Comparison of ENCODE assay signal across 13 cellular contexts in genomic region chr12:100295764-100296555, GRCh38. TPM values are rescaled to one million over a fixed set of nuclear protein-coding genes. Genes with fewer than 3 reads are reported as not detected.
DNase-seq lines count a peak whose midpoint lies in the region; TF ChIP-seq lines count a peak whose summit lies in the region.
"Had no signal": no experiment of that assay in that cellular context is flagged by ENCODE, and none has a peak within 500 bp of the region (broad histone marks: within the 10 kb centered on the region; RNA-seq: fewer than 3 reads in every experiment).

No MANE protein-coding gene starts in this region.

- no peaks in the 10 kb centered on the region for H3K27me3 Mint-ChIP-seq in chondrocyte (ENCODE audit: low read depth)
- H3K27me3 Mint-ChIP-seq in nephron progenitor cell (ENCODE audit: low read depth, poor library complexity), result no peaks in the 10 kb centered on the region
- H3K27me3 Mint-ChIP-seq: activated naive CD8-positive, alpha-beta T cell; CD4-positive, alpha-beta memory T cell had no signal

- H3K9me3 Mint-ChIP-seq in chondrocyte (ENCODE audit: low read depth), result peaks cover 5% of the 10 kb centered on the region
- H3K9me3 Mint-ChIP-seq in nephron progenitor cell, result peaks cover 40% of the 10 kb centered on the region

- TF ChIP-seq CTCF in chondrocyte (IDR thresholded peaks at IDR 0.05) (no peak), nephron progenitor cell (IDR thresholded peaks at IDR 0.05) (no peak)

- H3K4me1 Mint-ChIP-seq in chondrocyte (ENCODE audit: low read depth), result peaks cover 3% of the 10 kb centered on the region
- H3K4me1 Mint-ChIP-seq in nephron progenitor cell, result no peaks in the 10 kb centered on the region
- H3K4me1 Mint-ChIP-seq: nephron had no signal

- peak; percentile 54 for DNase-seq in ELR (ENCODE audit: low read depth)
- DNase-seq in NCI-H446 treated with DMSO at 0.1 percent for 48 hours (lab: John Stamatoyannopoulos, UW), result peak; percentile 53
- DNase-seq in chondrocyte (ENCODE audit: low spot score), result no peak
- DNase-seq in nephron progenitor cell, result no peak
- DNase-seq in medulla oblongata (ENCODE audit: extremely low spot score), result no peak
- DNase-seq in GF-D8 (lab: John Stamatoyannopoulos, UW), result no peak
- DNase-seq in germinal center (ENCODE audit: low spot score), result no peak
- DNase-seq: CD4-positive, alpha-beta memory T cell; colonic mucosa; NCI-H1048; transverse colon had no signal

- H3K27ac Mint-ChIP-seq in chondrocyte (ENCODE audit: unreplicated experiment), result peak overlapping the region; percentile 42
- peak overlapping the region; percentile 7 for H3K27ac Mint-ChIP-seq in nephron progenitor cell
- H3K27ac Mint-ChIP-seq: activated naive CD8-positive, alpha-beta T cell; CD4-positive, alpha-beta memory T cell; nephron had no signal

- H3K4me3 Mint-ChIP-seq in chondrocyte (ENCODE audit: unreplicated experiment) (no peak overlapping the region), nephron progenitor cell (no peak overlapping the region)
- H3K4me3 Mint-ChIP-seq: activated naive CD8-positive, alpha-beta T cell; CD4-positive, alpha-beta memory T cell; nephron had no signal

- H3K36me3 Mint-ChIP-seq in chondrocyte (ENCODE audit: low read depth) (peaks cover 30% of the 10 kb centered on the region), nephron progenitor cell (ENCODE audit: low read depth) (peaks cover 69% of the 10 kb centered on the region)

RNA-seq across cellular contexts. Expression of gene SCYL2, which starts 29.0 kb away (rescaled TPM):
- total RNA-seq in chondrocyte, result 48.4 to 53.9 TPM (median 48.6 TPM) in 3 replicates

RNA-seq across cellular contexts. Expression of gene DEPDC4, which starts 29.1 kb away (rescaled TPM):
- 0.44 to 1.6 TPM (median 0.57 TPM) in 3 replicates for total RNA-seq in chondrocyte

Comparison
In these comparisons a context has a peak if more than half of its experiments do, and no peak if none do; other contexts are left out.
1. DNase-seq: peak in ELR (single experiment) and NCI-H446 treated with DMSO at 0.1 percent for 48 hours (single experiment); none in chondrocyte (single experiment), nephron progenitor cell (single experiment), medulla oblongata (single experiment), GF-D8 (single experiment) and germinal center (single experiment).